Comparison of ENCODE assay signal across 13 cellular contexts in the genomic region with DNA sequence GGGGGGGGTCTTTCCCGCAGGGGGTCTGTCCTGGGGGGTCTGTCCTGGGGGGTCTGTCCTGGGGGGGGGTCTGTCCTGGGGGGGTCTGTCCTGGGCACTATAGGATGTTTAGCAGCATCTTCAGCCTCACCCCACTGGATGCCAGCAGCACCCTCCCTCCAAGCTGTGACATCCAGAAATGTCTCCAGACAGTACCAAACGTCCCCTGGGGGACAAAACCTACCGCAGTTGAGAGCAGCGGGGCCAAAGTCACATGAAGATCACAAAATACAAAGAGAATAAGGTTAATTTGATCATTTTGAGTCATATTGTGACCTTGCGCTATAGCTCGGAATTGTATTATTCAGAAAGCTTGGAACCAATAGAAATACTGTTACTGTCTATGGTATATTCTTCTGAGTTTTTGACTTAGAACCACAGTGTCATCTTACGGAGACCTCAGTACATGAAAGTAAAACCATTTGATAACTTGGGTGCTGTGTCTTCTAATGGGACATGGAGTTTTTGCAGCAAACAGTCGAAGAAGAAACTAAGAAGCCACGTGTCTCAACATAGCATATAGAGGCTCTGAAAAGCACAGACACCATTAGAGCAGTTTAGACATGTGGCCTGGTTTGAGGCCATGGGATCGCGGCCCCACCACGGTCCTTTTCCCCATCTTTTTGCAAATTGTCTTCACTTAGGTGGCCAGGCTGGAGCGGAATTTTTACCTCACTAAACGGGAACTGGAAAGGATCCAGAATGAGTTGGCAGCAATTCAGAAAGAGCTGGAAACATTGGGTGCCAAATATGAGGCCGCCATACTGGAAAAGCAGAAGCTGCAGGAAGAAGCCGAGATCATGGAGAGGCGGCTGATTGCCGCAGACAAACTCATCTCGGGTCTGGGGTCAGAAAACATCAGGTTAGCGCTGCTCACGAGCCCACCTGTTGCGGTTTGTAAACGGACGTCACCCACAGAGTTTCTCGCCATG. TPM values are rescaled to one million over a fixed set of nuclear protein-coding genes. Genes with fewer than 3 reads are reported as not detected.
DNase-seq lines count a peak whose midpoint lies in the region; ATAC-seq, FAIRE-seq and TF ChIP-seq lines count a peak whose summit lies in the region.
"Had no signal": no experiment of that assay in that cellular context is flagged by ENCODE, and none has a peak within 500 bp of the region (broad histone marks: within the 10 kb centered on the region; RNA-seq: fewer than 3 reads in every experiment).

No MANE protein-coding gene starts in this region.

- H3K4me3 Mint-ChIP-seq in neural progenitor cell, result no peak overlapping the region

- H3F3A ChIP-seq in neural progenitor cell (ENCODE audit: low read depth), result peaks cover 21% of the 10 kb centered on the region

- H3K9me3 ChIP-seq in neural progenitor cell (ENCODE audit: low read depth) (no peaks in the 10 kb centered on the region), Peyer's patch (no peaks in the 10 kb centered on the region)
- H3K9me3 ChIP-seq: uterus had no signal

- no peak overlapping the region for H3K27ac Mint-ChIP-seq in neural progenitor cell

- H3K27me3 ChIP-seq in neural progenitor cell, result peaks cover 7% of the 10 kb centered on the region
- H3K27me3 ChIP-seq in Peyer's patch, result no peaks in the 10 kb centered on the region
- H3K27me3 ChIP-seq: uterus had no signal

- H3K36me3 Mint-ChIP-seq in neural progenitor cell, result peaks cover 10% of the 10 kb centered on the region

- DNase-seq in NCI-H2227 (lab: John Stamatoyannopoulos, UW; ENCODE audit: unreplicated experiment) (peak; percentile 6), NCI-H2227 treated with DMSO at 0.1 percent for 48 hours (lab: John Stamatoyannopoulos, UW) (no peak), LNCaP clone FGC (ENCODE audit: low read depth) (peak; percentile 14), neural progenitor cell (ENCODE audit: low spot score) (peak; percentile 28), GM12891 (ENCODE audit: insufficient read length, low spot score) (no peak), Peyer's patch (no peak), superior temporal gyrus (ENCODE audit: extremely low spot score) (no peak)
- DNase-seq: activated T-cell treated with anti-CD3 and anti-CD28 coated beads, Interleukin-2, amount 50 U/mL, for 48 hours; AML-193; head of caudate nucleus; NCI-H1417 treated with DMSO at 0.1 percent for 48 hours; uterus had no signal

- H3K4me1 Mint-ChIP-seq in neural progenitor cell, result peaks cover 17% of the 10 kb centered on the region

- H3K79me2 ChIP-seq in neural progenitor cell (ENCODE audit: low read depth), result no peaks in the 10 kb centered on the region

- H3K27me3 Mint-ChIP-seq in neural progenitor cell (ENCODE audit: insufficient read depth, low read depth), result peaks cover 16% of the 10 kb centered on the region

- H3K36me3 ChIP-seq in neural progenitor cell, result no peaks in the 10 kb centered on the region
- H3K36me3 ChIP-seq in Peyer's patch, result no peaks in the 10 kb centered on the region
- H3K36me3 ChIP-seq: uterus had no signal

- no peak overlapping the region for H2AFZ ChIP-seq in neural progenitor cell (replicated peaks)

- H3K4me3 ChIP-seq in LNCaP clone FGC (ENCODE audit: low read depth, low read length) (no peak overlapping the region), neural progenitor cell (no peak overlapping the region), Peyer's patch (no peak overlapping the region)
- H3K4me3 ChIP-seq: uterus had no signal

- H3K4me1 ChIP-seq in neural progenitor cell (no peaks in the 10 kb centered on the region), Peyer's patch (no peaks in the 10 kb centered on the region)
- H3K4me1 ChIP-seq: uterus had no signal

- TF ChIP-seq CTCF in LNCaP clone FGC (IDR thresholded peaks at IDR 0.05; ENCODE audit: control insufficient read depth, extremely low read depth, insufficient read depth) (no peak), neural progenitor cell (IDR thresholded peaks at IDR 0.05) (no peak), Peyer's patch (IDR thresholded peaks at IDR 0.05) (no peak)

- TF ChIP-seq POLR2A in GM12891 (IDR thresholded peaks at IDR 0.05; ENCODE audit: low read depth, low read length), result no peak
- no peak for TF ChIP-seq POLR2A in Peyer's patch (IDR thresholded peaks at IDR 0.05)

- no peaks in the 10 kb centered on the region for H4K20me1 ChIP-seq in neural progenitor cell (ENCODE audit: low read depth)

- peaks cover 13% of the 10 kb centered on the region for H3K9me3 Mint-ChIP-seq in neural progenitor cell

- H3K4me2 ChIP-seq in neural progenitor cell, result no peak overlapping the region

- ATAC-seq in SK-N-SH treated with all-trans-retinoic acid at 6 μM for 48 hours, result peak; percentile 36

- H3K27ac ChIP-seq in neural progenitor cell (no peak overlapping the region), Peyer's patch (no peak overlapping the region)
- H3K27ac ChIP-seq: uterus had no signal

- no peak for FAIRE-seq in GM12891 (lab: Jason Lieb, UNC)

- H3K9ac ChIP-seq in neural progenitor cell, result no peak overlapping the region

TF ChIP-seq in SK-N-SH treated with all-trans-retinoic acid at 6 μM for 48 hours, 23 proteins besides CTCF, POLR2A, EP300 and RAD21 (continues in another document):
- TF ChIP-seq ZFP30 (CRISPR knock-in tag; IDR thresholded peaks at IDR 0.05) (no peak), RARB (CRISPR knock-in tag; IDR thresholded peaks at IDR 0.05) (no peak), ZC3H10 (CRISPR knock-in tag; IDR thresholded peaks at IDR 0.05) (no peak), POU6F1 (CRISPR knock-in tag; IDR thresholded peaks at IDR 0.05; ENCODE audit: borderline replicate concordance, low read depth) (no peak), ESRRG (CRISPR knock-in tag; IDR thresholded peaks at IDR 0.05) (no peak)
- TF ChIP-seq, protein P1, sequence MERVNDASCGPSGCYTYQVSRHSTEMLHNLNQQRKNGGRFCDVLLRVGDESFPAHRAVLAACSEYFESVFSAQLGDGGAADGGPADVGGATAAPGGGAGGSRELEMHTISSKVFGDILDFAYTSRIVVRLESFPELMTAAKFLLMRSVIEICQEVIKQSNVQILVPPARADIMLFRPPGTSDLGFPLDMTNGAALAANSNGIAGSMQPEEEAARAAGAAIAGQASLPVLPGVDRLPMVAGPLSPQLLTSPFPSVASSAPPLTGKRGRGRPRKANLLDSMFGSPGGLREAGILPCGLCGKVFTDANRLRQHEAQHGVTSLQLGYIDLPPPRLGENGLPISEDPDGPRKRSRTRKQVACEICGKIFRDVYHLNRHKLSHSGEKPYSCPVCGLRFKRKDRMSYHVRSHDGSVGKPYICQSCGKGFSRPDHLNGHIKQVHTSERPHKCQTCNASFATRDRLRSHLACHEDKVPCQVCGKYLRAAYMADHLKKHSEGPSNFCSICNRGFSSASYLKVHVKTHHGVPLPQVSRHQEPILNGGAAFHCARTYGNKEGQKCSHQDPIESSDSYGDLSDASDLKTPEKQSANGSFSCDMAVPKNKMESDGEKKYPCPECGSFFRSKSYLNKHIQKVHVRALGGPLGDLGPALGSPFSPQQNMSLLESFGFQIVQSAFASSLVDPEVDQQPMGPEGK (CRISPR knock-in tag; IDR thresholded peaks at IDR 0.05; ENCODE audit: borderline replicate concordance), result no peak

TF ChIP-seq in GM12891, 5 proteins besides CTCF, POLR2A, EP300 and RAD21:
- TF ChIP-seq POU2F2 (IDR thresholded peaks at IDR 0.05; ENCODE audit: low read depth, low read length) (no peak), PAX5 (IDR thresholded peaks at IDR 0.05; ENCODE audit: insufficient read depth, low read length, severe bottlenecking) (no peak), TAF1 (IDR thresholded peaks at IDR 0.05; ENCODE audit: low read depth, low read length) (no peak)

RNA-seq across cellular contexts. Expression of gene CCDC92, which starts 59.9 kb away (rescaled TPM):
- total RNA-seq in neural progenitor cell (ENCODE audit: low replicate concordance) (4.8 and 10.5 TPM in 2 replicates), Peyer's patch (10 to 100 TPM; 23.1 to 33.3 (median 30.9) TPM)
- 7.8 TPM for polyA plus RNA-seq in GM12891 (2012; ENCODE audit: low read depth, missing spikeins)

Comparison
In these comparisons a context has a peak if more than half of its experiments do, and no peak if none do; other contexts are left out.
1. DNase-seq: peak in NCI-H2227 (single experiment), LNCaP clone FGC (single experiment) and neural progenitor cell (single experiment); none in NCI-H2227 treated with DMSO at 0.1 percent for 48 hours (single experiment), GM12891 (single experiment), Peyer's patch (0 of 3) and superior temporal gyrus (single experiment).